23 cellular contexts compared by ENCODE assay signal in the genomic region with DNA sequence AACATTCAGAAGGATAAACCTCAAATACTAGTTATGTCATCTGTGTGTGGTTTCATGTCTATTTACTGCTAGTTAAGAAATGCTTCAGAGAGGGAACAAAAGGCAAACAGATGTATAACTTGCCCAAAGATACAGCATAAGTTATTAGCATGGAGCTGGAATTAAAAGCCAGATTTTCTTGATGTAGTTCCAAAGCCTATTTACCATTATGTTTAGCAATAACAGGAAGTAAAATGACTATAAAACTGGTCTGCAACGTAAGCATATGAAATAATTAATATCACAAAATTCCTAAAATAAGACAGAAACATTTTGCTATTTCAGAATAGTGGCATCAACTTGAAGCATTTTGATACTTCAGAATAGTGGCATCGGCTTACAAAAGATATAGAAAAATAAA.
A peak's percentile ranks its signal among the peaks of the same experiment; 100 is the strongest.
DNase-seq lines count a peak whose midpoint lies in the region; ATAC-seq, FAIRE-seq and TF ChIP-seq lines count a peak whose summit lies in the region.
"Had no signal": no experiment of that assay in that cellular context is flagged by ENCODE, and none has a peak within 500 bp of the region (broad histone marks: within the 10 kb centered on the region; RNA-seq: fewer than 3 reads in every experiment).

No MANE protein-coding gene starts in this region.

- peak; percentile 29 for DNase-seq in A673 (ENCODE audit: low spot score)
- DNase-seq in D721Med (ENCODE audit: insufficient read length, low spot score) = no peak
- DNase-seq in LNCaP clone FGC (ENCODE audit: low read depth) = peak; percentile 27
- peak; percentile 93 for DNase-seq in SK-N-MC (ENCODE audit: low read depth, low spot score)
- DNase-seq in MV-4-11 (lab: John Stamatoyannopoulos, UW) = no peak
- DNase-seq in upper lobe of left lung = no peak
- no peak for DNase-seq in mesothelial cell of epicardium (ENCODE audit: low spot score in 2 of 2, unreplicated experiment in 2 of 2)
- DNase-seq: 8988T; AML-193; Caco-2; Calu3; CD4-positive, alpha-beta T cell; CD8-positive, alpha-beta T cell; DMS 273 treated with DMSO at 0.1 percent for 48 hours; DMS153; DMS53; DMS79; GF-D8 had no signal

- WGBS in upper lobe of left lung, 2 donors = 68 to 75% methylated on average over 2 of the region's 2 CpGs

- peak; percentile 32 for FAIRE-seq in D721Med (lab: Jason Lieb, UNC)
- FAIRE-seq: GM12891, GM19239 had no signal

- no TSS peak for BruUV-seq in A673 (replicated peaks; lab: Mats Ljungman, UMichigan)

- ATAC-seq in upper lobe of left lung (ENCODE audit: low FRiP score in 2 of 2) = no peak
- ATAC-seq: CD8-positive, alpha-beta T cell had no signal

- TF ChIP-seq POLR2A in upper lobe of left lung (IDR thresholded peaks at IDR 0.05) = no peak

- H3K4me1 Mint-ChIP-seq in mesothelial cell of epicardium = peaks cover 8% of the 10 kb centered on the region
- H3K4me1 Mint-ChIP-seq: B cell had no signal

- H3K27me3 Mint-ChIP-seq in mesothelial cell of epicardium (ENCODE audit: low read depth) = no peaks in the 10 kb centered on the region
- H3K27me3 Mint-ChIP-seq: B cell; CD4-positive, alpha-beta T cell had no signal

- no peak overlapping the region for H3K27ac Mint-ChIP-seq in mesothelial cell of epicardium
- H3K27ac Mint-ChIP-seq: B cell; CD4-positive, alpha-beta T cell; CD8-positive, alpha-beta T cell had no signal

- POLR2A ChIA-PET in A673 (lab: Charles Lee; ENCODE audit: low non-redundant PET) = no interaction called here

- no peak for TF ChIP-seq EP300 in upper lobe of left lung (IDR thresholded peaks at IDR 0.05)

- TF ChIP-seq CTCF in A673 (conservative IDR thresholded peaks at IDR 0.05; ENCODE audit: low read depth, low read length) (no peak), D721Med (IDR thresholded peaks at IDR 0.05; ENCODE audit: insufficient read depth, missing control alignments) (no peak), LNCaP clone FGC (IDR thresholded peaks at IDR 0.05; ENCODE audit: control insufficient read depth, extremely low read depth, insufficient read depth) (no peak), upper lobe of left lung (IDR thresholded peaks at IDR 0.05) (no peak), mesothelial cell of epicardium (IDR thresholded peaks at IDR 0.05; ENCODE audit: unreplicated experiment) (no peak)

- peak overlapping the region; percentile 77 for H3K9ac ChIP-seq in SK-N-MC (ENCODE audit: insufficient read length)
- H3K9ac ChIP-seq: BLaER1 treated with 17β-estradiol and CSF1 and Interleukin-3, amounts not matched to agents 10 nM and 100 nM had no signal

- no peak overlapping the region for H3K4me3 Mint-ChIP-seq in mesothelial cell of epicardium
- H3K4me3 Mint-ChIP-seq: B cell; CD4-positive, alpha-beta T cell; CD8-positive, alpha-beta T cell had no signal

- CTCF ChIA-PET in A673 (lab: Charles Lee) = no interaction called here

- H3K27me3 ChIP-seq in A673 (replicated peaks; ENCODE audit: insufficient read depth, low read depth, low read length, poor library complexity) = no peaks in the 10 kb centered on the region
- no peaks in the 10 kb centered on the region for H3K27me3 ChIP-seq in upper lobe of left lung
- H3K27me3 ChIP-seq: BLaER1 treated with 17β-estradiol and CSF1 and Interleukin-3, amounts not matched to agents 10 nM and 100 nM had no signal

- peaks cover 18% of the 10 kb centered on the region for H3K4me1 ChIP-seq in A673 (ENCODE audit: insufficient read depth, low read length, poor library complexity, severe bottlenecking)
- H3K4me1 ChIP-seq in upper lobe of left lung = no peaks in the 10 kb centered on the region
- H3K4me1 ChIP-seq: BLaER1 treated with 17β-estradiol and CSF1 and Interleukin-3, amounts not matched to agents 10 nM and 100 nM; Caco-2 had no signal

- H3K36me3 ChIP-seq in A673 (ENCODE audit: insufficient read depth, low read length, poor library complexity, severe bottlenecking) = no peaks in the 10 kb centered on the region
- peaks cover 4% of the 10 kb centered on the region for H3K36me3 ChIP-seq in SK-N-MC (ENCODE audit: insufficient read depth, low read length)
- H3K36me3 ChIP-seq in upper lobe of left lung = no peaks in the 10 kb centered on the region
- H3K36me3 ChIP-seq: BLaER1 treated with 17β-estradiol and CSF1 and Interleukin-3, amounts not matched to agents 10 nM and 100 nM had no signal

- no peaks in the 10 kb centered on the region for H3K9me3 ChIP-seq in A673 (ENCODE audit: low read depth, low read length, poor library complexity, severe bottlenecking)
- H3K9me3 ChIP-seq in SK-N-MC (ENCODE audit: low read depth, low read length) = peaks cover 2% of the 10 kb centered on the region; the same call in 1 of the 2 replicates
- H3K9me3 ChIP-seq in upper lobe of left lung = no peaks in the 10 kb centered on the region
- H3K9me3 ChIP-seq: BLaER1 treated with 17β-estradiol and CSF1 and Interleukin-3, amounts not matched to agents 10 nM and 100 nM; Caco-2 had no signal

- peaks cover 27% of the 10 kb centered on the region for H3K36me3 Mint-ChIP-seq in mesothelial cell of epicardium
- H3K36me3 Mint-ChIP-seq: CD8-positive, alpha-beta T cell had no signal

- H3K4me3 ChIP-seq in A673 (ENCODE audit: low read depth, low read length, poor library complexity, severe bottlenecking) (no peak overlapping the region), LNCaP clone FGC (ENCODE audit: low read depth, low read length) (no peak overlapping the region), SK-N-MC (peak overlapping the region; percentile 34), upper lobe of left lung (no peak overlapping the region)
- H3K4me3 ChIP-seq: BLaER1 treated with 17β-estradiol and CSF1 and Interleukin-3, amounts not matched to agents 10 nM and 100 nM had no signal

- intact Hi-C loops in A673 (cut with micrococcal nuclease; ENCODE audit: unreplicated experiment) = loop anchor here (10.0 kb wide), 1 partner anchor 506 kb away; no protein-coding TSS in a partner anchor

- H3K9me3 Mint-ChIP-seq in mesothelial cell of epicardium = peaks cover 8% of the 10 kb centered on the region
- H3K9me3 Mint-ChIP-seq: CD8-positive, alpha-beta T cell had no signal

- peak overlapping the region; percentile 91 for H3K27ac ChIP-seq in A673 (ENCODE audit: low read depth, low read length, poor library complexity, severe bottlenecking)
- peak overlapping the region; percentile 98 for H3K27ac ChIP-seq in SK-N-MC
- no peak overlapping the region for H3K27ac ChIP-seq in upper lobe of left lung
- H3K27ac ChIP-seq: BLaER1 treated with 17β-estradiol and CSF1 and Interleukin-3, amounts not matched to agents 10 nM and 100 nM; C4-2B had no signal

Comparison
In these comparisons a context has a peak if more than half of its experiments do, and no peak if none do; other contexts are left out.
1. DNase-seq: peak in A673 (single experiment), LNCaP clone FGC (single experiment) and SK-N-MC (single experiment); none in D721Med (single experiment), MV-4-11 (single experiment), upper lobe of left lung (0 of 2) and mesothelial cell of epicardium (0 of 2).
2. H3K27ac ChIP-seq: peak in A673 (single experiment) and SK-N-MC (single experiment); none in upper lobe of left lung (0 of 4).